ENCODE assay signal across 18 cellular contexts in the genomic region with DNA sequence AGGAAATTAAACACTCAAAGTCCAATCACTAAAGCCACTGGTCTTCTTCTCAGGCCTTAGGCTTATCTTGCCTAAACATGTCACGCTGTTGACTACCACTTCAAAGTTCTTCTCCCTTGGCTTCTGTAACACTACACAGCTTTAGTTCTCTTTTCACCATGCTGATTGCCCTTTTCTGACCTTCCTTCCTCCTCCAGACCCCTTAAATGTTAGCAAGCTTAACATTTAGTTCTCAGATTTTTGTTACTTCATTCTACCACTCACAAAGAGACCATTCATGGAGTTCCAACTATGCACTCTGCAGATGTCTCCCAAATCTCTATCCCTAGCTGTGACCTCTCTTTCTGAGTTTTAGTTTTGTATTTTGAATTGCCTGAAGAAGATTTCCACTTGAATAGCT.
DNase-seq lines count a peak whose midpoint lies in the region; ATAC-seq and TF ChIP-seq lines count a peak whose summit lies in the region.
"Had no signal": no experiment of that assay in that cellular context is flagged by ENCODE, and none has a peak within 500 bp of the region (broad histone marks: within the 10 kb centered on the region; RNA-seq: fewer than 3 reads in every experiment).

No MANE protein-coding gene starts in this region.

- H3K4me3 ChIP-seq in tibial nerve = no peak overlapping the region
- H3K4me3 ChIP-seq: A549, ovary had no signal

- TF ChIP-seq POLR2A in tibial nerve (IDR thresholded peaks at IDR 0.05) = no peak

- H3K9me3 Mint-ChIP-seq in dendritic cell treated with granulocyte-macrophage colony-stimulating factor and Interleukin-4, amounts not matched to agents 40 ng/mL and 50 ng/mL, for 4 days = no peaks in the 10 kb centered on the region
- H3K9me3 Mint-ChIP-seq: activated T-helper 2 cell treated with anti-CD3 and anti-CD28 coated beads, Interferon-gamma antibody, Interleukin-2, Interleukin-4, amounts not matched to agents 10 μg/mL and 5 μg/mL and 100 μg/mL, durations not matched to agents 14 hours and 24 hours and 36 hours had no signal

- intact Hi-C loops in Right ventricle myocardium inferior (cut with DNase I) = no loop called here
- intact Hi-C loops in cardiac septum (cut with DNase I) = no loop called here
- intact Hi-C loops in dendritic cell treated with granulocyte-macrophage colony-stimulating factor and Interleukin-4, amounts not matched to agents 40 ng/mL and 50 ng/mL, for 4 days (cut with micrococcal nuclease) = no loop called here

- TF ChIP-seq EP300 in tibial nerve (IDR thresholded peaks at IDR 0.05) = peak in 1 of 2 donors; percentile 12

- 43 to 48% methylated on average over 1 of the region's 1 CpG for WGBS in tibial nerve, 2 donors

- H3K36me3 Mint-ChIP-seq in dendritic cell treated with granulocyte-macrophage colony-stimulating factor and Interleukin-4, amounts not matched to agents 40 ng/mL and 50 ng/mL, for 4 days (ENCODE audit: low read depth) = peaks cover 43% of the 10 kb centered on the region

- ATAC-seq in Right ventricle myocardium inferior = peak; percentile 44
- no peak for ATAC-seq in HG03135 (IDR thresholded peaks at IDR 0.05; ENCODE audit: unreplicated experiment)
- no peak for ATAC-seq in GM18520 (IDR thresholded peaks at IDR 0.05; ENCODE audit: unreplicated experiment)
- ATAC-seq: A549 had no signal

- H3K4me3 Mint-ChIP-seq in dendritic cell treated with granulocyte-macrophage colony-stimulating factor and Interleukin-4, amounts not matched to agents 40 ng/mL and 50 ng/mL, for 4 days = no peak overlapping the region

- DNase-seq in Right ventricle myocardium inferior (ENCODE audit: missing footprints) (no peak), cardiac septum (ENCODE audit: low spot score) (no peak), medulla oblongata (ENCODE audit: extremely low spot score) (peak; percentile 35), tibial nerve (ENCODE audit: low spot score in 2 of 2) (no peak)
- DNase-seq in activated effector memory CD4-positive, alpha-beta T cell treated with anti-CD3 and anti-CD28 coated beads, Interleukin-2, amount 50 U/mL, for 16 hours = no peak
- DNase-seq: C1 segment of cervical spinal cord; DMS 273 treated with DMSO at 0.1 percent for 48 hours; effector CD4-positive, alpha-beta T cell; GDM1; H7; NCI-H146; ovary; stimulated activated CD4-positive, alpha-beta T cell treated with anti-CD3 and anti-CD28 coated beads, Interleukin-2, amount 100 ng/mL, for 48 hours had no signal

- H3K9me3 ChIP-seq in tibial nerve = no peaks in the 10 kb centered on the region
- H3K9me3 ChIP-seq: A549, ovary had no signal

- peak overlapping the region in 3 of 4 donors; percentile 54 to 73 (median 69) for H3K27ac ChIP-seq in tibial nerve
- H3K27ac ChIP-seq: A549, ovary had no signal

- H3K4me1 ChIP-seq in tibial nerve = peaks cover 0 to 35% (median 6%) of the 10 kb centered on the region in 4 donors
- H3K4me1 ChIP-seq: A549 had no signal

- H3K27ac Mint-ChIP-seq in dendritic cell treated with granulocyte-macrophage colony-stimulating factor and Interleukin-4, amounts not matched to agents 40 ng/mL and 50 ng/mL, for 4 days = peak overlapping the region; percentile 2
- H3K27ac Mint-ChIP-seq: activated T-helper 2 cell treated with anti-CD3 and anti-CD28 coated beads, Interferon-gamma antibody, Interleukin-2, Interleukin-4, amounts not matched to agents 10 μg/mL and 5 μg/mL and 100 μg/mL, durations not matched to agents 14 hours and 24 hours and 36 hours had no signal

- H3K4me1 Mint-ChIP-seq in dendritic cell treated with granulocyte-macrophage colony-stimulating factor and Interleukin-4, amounts not matched to agents 40 ng/mL and 50 ng/mL, for 4 days (ENCODE audit: low read depth) = peaks cover 8% of the 10 kb centered on the region

- peaks cover 0 to 35% (median 3%) of the 10 kb centered on the region in 3 donors for H3K36me3 ChIP-seq in tibial nerve
- H3K36me3 ChIP-seq: ovary had no signal

- no peaks in the 10 kb centered on the region for H3K27me3 ChIP-seq in tibial nerve
- H3K27me3 ChIP-seq: ovary had no signal

- no peak for TF ChIP-seq CTCF in tibial nerve (IDR thresholded peaks at IDR 0.05)

- H3K27me3 Mint-ChIP-seq in dendritic cell treated with granulocyte-macrophage colony-stimulating factor and Interleukin-4, amounts not matched to agents 40 ng/mL and 50 ng/mL, for 4 days = no peaks in the 10 kb centered on the region
